ENCODE assay signal across 8 cellular contexts in the genomic region with DNA sequence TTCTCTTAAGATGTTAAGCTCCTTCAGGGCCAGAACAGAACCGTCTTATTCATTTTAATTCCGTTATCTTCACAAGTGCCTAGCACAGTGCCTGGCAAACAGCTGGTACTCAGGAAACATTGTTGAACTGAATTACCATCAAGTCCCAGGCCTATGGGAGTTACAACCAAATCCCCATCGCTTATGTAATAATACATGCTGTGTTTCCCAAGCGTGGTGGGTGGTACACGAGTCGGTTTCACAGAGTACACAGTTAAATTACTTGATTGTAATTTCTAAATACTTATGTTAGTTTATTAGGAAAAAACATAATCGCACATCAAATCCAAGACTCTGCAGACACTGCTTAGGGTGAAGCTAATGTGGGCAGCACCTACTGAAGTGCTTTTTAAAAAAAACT. TPM values are rescaled to one million over a fixed set of nuclear protein-coding genes. Genes with fewer than 3 reads are reported as not detected.
DNase-seq lines count a peak whose midpoint lies in the region; ATAC-seq and TF ChIP-seq lines count a peak whose summit lies in the region.

No MANE protein-coding gene starts in this region.

- H3K9ac ChIP-seq in neuronal stem cell (ENCODE audit: low read depth, low read length, poor library complexity), result no peak overlapping the region

- no peaks in the 10 kb centered on the region for H3K27me3 ChIP-seq in Peyer's patch
- no peaks in the 10 kb centered on the region for H3K27me3 ChIP-seq in neuronal stem cell (ENCODE audit: control insufficient read depth in 3 of 3, insufficient read depth in 3 of 3, low read depth in 1 of 3, low read length in 3 of 3)

- peaks cover 0 to 5% (median 0%) of the 10 kb centered on the region in 3 donors for H3K36me3 ChIP-seq in Peyer's patch
- peaks cover 0 to 29% of the 10 kb centered on the region in 2 donors for H3K36me3 ChIP-seq in neuronal stem cell (replicated peaks in 1 of 2; ENCODE audit: control insufficient read depth in 2 of 2, insufficient read depth in 2 of 2, low read length in 2 of 2)

- peak; percentile 13 for DNase-seq in activated naive CD4-positive, alpha-beta T cell treated with anti-CD3 and anti-CD28 coated beads for 36 hours
- no peak for DNase-seq in activated naive CD4-positive, alpha-beta T cell (lab: John Stamatoyannopoulos, UW)
- DNase-seq in Peyer's patch (no peak), epithelial cell of esophagus (ENCODE audit: low read depth) (peak; percentile 13), neuronal stem cell (ENCODE audit: low spot score) (peak; percentile 5)

- ATAC-seq in GM21737 (IDR thresholded peaks at IDR 0.05; ENCODE audit: unreplicated experiment), result no peak
- ATAC-seq in GM18505 (IDR thresholded peaks at IDR 0.05; ENCODE audit: unreplicated experiment), result no peak
- no peak for ATAC-seq in HG02610 (IDR thresholded peaks at IDR 0.05; ENCODE audit: unreplicated experiment)

- no peaks in the 10 kb centered on the region for H3K9me3 ChIP-seq in Peyer's patch
- no peaks in the 10 kb centered on the region for H3K9me3 ChIP-seq in neuronal stem cell (replicated peaks in 1 of 2; ENCODE audit: control insufficient read depth in 2 of 2, insufficient read depth in 1 of 2, low read depth in 1 of 2, low read length in 2 of 2)

- CTCF ChIA-PET in activated naive CD4-positive, alpha-beta T cell treated with anti-CD3 and anti-CD28 coated beads for 36 hours (lab: Charles Lee), result interaction anchor here (0.6 to 0.8 kb wide), 2 partner anchors 157 to 199 kb away, joined by 3 read pairs; no protein-coding TSS in a partner anchor

- no peaks in the 10 kb centered on the region for H3K27me3 Mint-ChIP-seq in activated naive CD4-positive, alpha-beta T cell treated with anti-CD3 and anti-CD28 coated beads for 36 hours (ENCODE audit: low read depth)

- H3K4me1 ChIP-seq in Peyer's patch (peaks cover 0 to 10% (median 2%) of the 10 kb centered on the region in 4 donors), neuronal stem cell (ENCODE audit: control insufficient read depth in 2 of 2, insufficient read depth in 1 of 2, low read depth in 1 of 2, low read length in 2 of 2) (no peaks in the 10 kb centered on the region)

- peaks cover 8% of the 10 kb centered on the region for H3K36me3 Mint-ChIP-seq in activated naive CD4-positive, alpha-beta T cell treated with anti-CD3 and anti-CD28 coated beads for 36 hours (ENCODE audit: low read depth)

- no peak overlapping the region for H3K14ac ChIP-seq in neuronal stem cell (ENCODE audit: low read length)

- H2BK15ac ChIP-seq in neuronal stem cell (ENCODE audit: low read length), result no peak overlapping the region

- WGBS in neuronal stem cell (ENCODE audit: extremely low coverage in 2 of 2, insufficient read length in 2 of 2, insufficient replicate concordance in 1 of 2), 2 donors, result no CpG with 5 or more reads among the region's 7 CpGs

- peak overlapping the region; percentile 99 for H3K27ac Mint-ChIP-seq in activated naive CD4-positive, alpha-beta T cell treated with anti-CD3 and anti-CD28 coated beads for 36 hours

- no peaks in the 10 kb centered on the region for H3K9me3 Mint-ChIP-seq in activated naive CD4-positive, alpha-beta T cell treated with anti-CD3 and anti-CD28 coated beads for 36 hours

- no peak overlapping the region for H3K23ac ChIP-seq in neuronal stem cell (ENCODE audit: low read depth, low read length, poor library complexity)

- intact Hi-C loops in activated naive CD4-positive, alpha-beta T cell treated with anti-CD3 and anti-CD28 coated beads for 36 hours (cut with micrococcal nuclease), result loop anchor here (1.0 to 5.0 kb wide), 7 partner anchors 11 to 1435 kb away; partner anchors contain the start of genes DTL, FLVCR1, INTS7 and NSL1

- no peak overlapping the region for H2BK5ac ChIP-seq in neuronal stem cell (ENCODE audit: low read length)

- peak overlapping the region; percentile 38 for H3K4me2 ChIP-seq in neuronal stem cell (ENCODE audit: insufficient read depth, low read length, poor library complexity, severe bottlenecking)

- H3K79me1 ChIP-seq in neuronal stem cell (ENCODE audit: low read depth, low read length), result no peaks in the 10 kb centered on the region

- H3K4ac ChIP-seq in neuronal stem cell (ENCODE audit: low read length), result no peak overlapping the region

- no peak overlapping the region for H4K8ac ChIP-seq in neuronal stem cell (ENCODE audit: low read depth, low read length)

- no peak overlapping the region for H4K91ac ChIP-seq in neuronal stem cell (ENCODE audit: low read depth, low read length, poor library complexity)

- H3K18ac ChIP-seq in neuronal stem cell (ENCODE audit: low read length), result no peak overlapping the region

- H2AK5ac ChIP-seq in neuronal stem cell (ENCODE audit: low read depth, low read length), result no peak overlapping the region

- peak overlapping the region; percentile 56 to 80 (median 77) for H3K4me3 ChIP-seq in Peyer's patch
- H3K4me3 ChIP-seq in epithelial cell of esophagus (ENCODE audit: low read length), result peak overlapping the region; percentile 80
- H3K4me3 ChIP-seq in neuronal stem cell (ENCODE audit: low read length in 2 of 2), result peak overlapping the region; percentile 77 to 99

- no peak overlapping the region for H2BK12ac ChIP-seq in neuronal stem cell (ENCODE audit: low read length)

- H3K4me3 Mint-ChIP-seq in activated naive CD4-positive, alpha-beta T cell treated with anti-CD3 and anti-CD28 coated beads for 36 hours, result peak overlapping the region; percentile 100

- peak overlapping the region; percentile 95 for H2AFZ ChIP-seq in neuronal stem cell (ENCODE audit: low read length)

- TF ChIP-seq CTCF in Peyer's patch (IDR thresholded peaks at IDR 0.05), result no peak
- TF ChIP-seq CTCF in epithelial cell of esophagus (IDR thresholded peaks at IDR 0.05; ENCODE audit: insufficient read depth, low read depth, low read length, missing control alignments), result no peak

- peaks cover 27% of the 10 kb centered on the region for H3K4me1 Mint-ChIP-seq in activated naive CD4-positive, alpha-beta T cell treated with anti-CD3 and anti-CD28 coated beads for 36 hours (ENCODE audit: low read depth)

- TF ChIP-seq POLR2A in Peyer's patch (IDR thresholded peaks at IDR 0.05), result no peak
- no peak for TF ChIP-seq POLR2A in GM18505 (IDR thresholded peaks at IDR 0.05; ENCODE audit: borderline replicate concordance, extremely low read depth, insufficient read depth, insufficient read length)

- H3K27ac ChIP-seq in Peyer's patch (peak overlapping the region; percentile 86 to 93 (median 88)), neuronal stem cell (replicated peaks; ENCODE audit: low read length) (no peak overlapping the region)

- H2BK120ac ChIP-seq in neuronal stem cell (ENCODE audit: low read depth, low read length), result no peak overlapping the region

RNA-seq across cellular contexts. Expression of gene ANGEL2, which starts 1.0 kb away (rescaled TPM):
- 10 to 100 TPM; 39.5 to 42.9 TPM for total RNA-seq in activated naive CD4-positive, alpha-beta T cell treated with anti-CD3 and anti-CD28 coated beads for 36 hours
- total RNA-seq in Peyer's patch, result 10 to 100 TPM; 21.1 to 62.7 (median 46.7) TPM
- 22.9 TPM for polyA plus RNA-seq in neuronal stem cell (2013, experiment 1 of 2)
- polyA plus RNA-seq in neuronal stem cell (2013, experiment 2 of 2), result 25.3 TPM

RNA-seq across cellular contexts. Expression of gene RPS6KC1, which starts 36.4 kb away (rescaled TPM):
- total RNA-seq in activated naive CD4-positive, alpha-beta T cell treated with anti-CD3 and anti-CD28 coated beads for 36 hours, result 1 to 10 TPM; 5.4 to 6.1 TPM
- 10 to 100 TPM; 13.5 to 29.7 (median 22.2) TPM for total RNA-seq in Peyer's patch
- 7.5 TPM for polyA plus RNA-seq in neuronal stem cell (2013, experiment 1 of 2)
- polyA plus RNA-seq in neuronal stem cell (2013, experiment 2 of 2), result 7.4 TPM

Comparison
In these comparisons a context has a peak if more than half of its experiments do, and no peak if none do; other contexts are left out.
1. DNase-seq: peak in activated naive CD4-positive, alpha-beta T cell treated with anti-CD3 and anti-CD28 coated beads for 36 hours (single experiment), epithelial cell of esophagus (single experiment) and neuronal stem cell (single experiment); none in activated naive CD4-positive, alpha-beta T cell (0 of 4) and Peyer's patch (0 of 3).
2. Peak in every context shown above with its lines, with median percentiles within 50 percentile points of each other: H3K4me3 ChIP-seq.